1 cellular context compared by ENCODE assay signal in the genomic region with DNA sequence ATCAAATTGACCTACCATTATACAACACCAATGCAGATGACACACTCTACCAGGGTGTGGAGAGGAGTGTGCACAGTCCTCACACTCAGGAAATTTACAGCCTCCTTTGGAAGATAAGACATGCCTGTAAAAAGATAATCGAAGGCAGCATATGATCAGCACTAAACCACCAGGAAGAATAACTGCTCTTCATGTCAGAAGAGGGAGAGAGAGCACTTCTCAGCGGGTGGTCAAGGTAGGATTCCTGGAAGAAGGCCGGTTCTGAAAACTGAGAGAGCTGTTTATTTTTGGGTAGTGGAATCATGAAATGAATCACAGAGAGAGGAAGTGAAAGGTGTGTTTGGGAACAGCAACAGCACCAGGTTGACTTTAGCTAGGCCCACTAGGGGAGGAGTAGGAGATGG.
TF ChIP-seq lines count a peak whose summit lies in the region.

No MANE protein-coding gene starts in this region.

TF ChIP-seq in GM12878, 131 proteins besides CTCF, POLR2A, EP300 and RAD21 (continued from another document):
- TF ChIP-seq, protein P1, sequence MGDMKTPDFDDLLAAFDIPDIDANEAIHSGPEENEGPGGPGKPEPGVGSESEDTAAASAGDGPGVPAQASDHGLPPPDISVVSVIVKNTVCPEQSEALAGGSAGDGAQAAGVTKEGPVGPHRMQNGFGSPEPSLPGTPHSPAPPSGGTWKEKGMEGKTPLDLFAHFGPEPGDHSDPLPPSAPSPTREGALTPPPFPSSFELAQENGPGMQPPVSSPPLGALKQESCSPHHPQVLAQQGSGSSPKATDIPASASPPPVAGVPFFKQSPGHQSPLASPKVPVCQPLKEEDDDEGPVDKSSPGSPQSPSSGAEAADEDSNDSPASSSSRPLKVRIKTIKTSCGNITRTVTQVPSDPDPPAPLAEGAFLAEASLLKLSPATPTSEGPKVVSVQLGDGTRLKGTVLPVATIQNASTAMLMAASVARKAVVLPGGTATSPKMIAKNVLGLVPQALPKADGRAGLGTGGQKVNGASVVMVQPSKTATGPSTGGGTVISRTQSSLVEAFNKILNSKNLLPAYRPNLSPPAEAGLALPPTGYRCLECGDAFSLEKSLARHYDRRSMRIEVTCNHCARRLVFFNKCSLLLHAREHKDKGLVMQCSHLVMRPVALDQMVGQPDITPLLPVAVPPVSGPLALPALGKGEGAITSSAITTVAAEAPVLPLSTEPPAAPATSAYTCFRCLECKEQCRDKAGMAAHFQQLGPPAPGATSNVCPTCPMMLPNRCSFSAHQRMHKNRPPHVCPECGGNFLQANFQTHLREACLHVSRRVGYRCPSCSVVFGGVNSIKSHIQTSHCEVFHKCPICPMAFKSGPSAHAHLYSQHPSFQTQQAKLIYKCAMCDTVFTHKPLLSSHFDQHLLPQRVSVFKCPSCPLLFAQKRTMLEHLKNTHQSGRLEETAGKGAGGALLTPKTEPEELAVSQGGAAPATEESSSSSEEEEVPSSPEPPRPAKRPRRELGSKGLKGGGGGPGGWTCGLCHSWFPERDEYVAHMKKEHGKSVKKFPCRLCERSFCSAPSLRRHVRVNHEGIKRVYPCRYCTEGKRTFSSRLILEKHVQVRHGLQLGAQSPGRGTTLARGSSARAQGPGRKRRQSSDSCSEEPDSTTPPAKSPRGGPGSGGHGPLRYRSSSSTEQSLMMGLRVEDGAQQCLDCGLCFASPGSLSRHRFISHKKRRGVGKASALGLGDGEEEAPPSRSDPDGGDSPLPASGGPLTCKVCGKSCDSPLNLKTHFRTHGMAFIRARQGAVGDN (IDR thresholded peaks at IDR 0.05): peak; percentile 14; the same call in 1 of the 2 replicates
- TF ChIP-seq MEF2B (IDR thresholded peaks at IDR 0.05; ENCODE audit: partially characterized antibody, poor library complexity, severe bottlenecking) (peak; percentile 91), FOXK2 (IDR thresholded peaks at IDR 0.05) (0 out of 2 replicates have a peak, but pooled peaks have one; percentile 14), ZNF207 (IDR thresholded peaks at IDR 0.05; ENCODE audit: borderline replicate concordance) (no peak), GABPA (IDR thresholded peaks at IDR 0.05; ENCODE audit: low read depth) (peak; percentile 26; the same call in 1 of the 2 replicates), MAX (IDR thresholded peaks at IDR 0.05; ENCODE audit: low read depth, low read length) (no peak), CHD2 (IDR thresholded peaks at IDR 0.05; ENCODE audit: borderline replicate concordance, low read depth, low read length) (peak; percentile 62; the same call in 1 of the 2 replicates), BMI1 (IDR thresholded peaks at IDR 0.05; ENCODE audit: borderline replicate concordance) (peak; percentile 68), IKZF2 (IDR thresholded peaks at IDR 0.05) (peak; percentile 99), TBL1XR1 (IDR thresholded peaks at IDR 0.05; ENCODE audit: low read depth, low read length) (peak; percentile 74; the same call in 1 of the 2 replicates)
- TF ChIP-seq, protein P2, sequence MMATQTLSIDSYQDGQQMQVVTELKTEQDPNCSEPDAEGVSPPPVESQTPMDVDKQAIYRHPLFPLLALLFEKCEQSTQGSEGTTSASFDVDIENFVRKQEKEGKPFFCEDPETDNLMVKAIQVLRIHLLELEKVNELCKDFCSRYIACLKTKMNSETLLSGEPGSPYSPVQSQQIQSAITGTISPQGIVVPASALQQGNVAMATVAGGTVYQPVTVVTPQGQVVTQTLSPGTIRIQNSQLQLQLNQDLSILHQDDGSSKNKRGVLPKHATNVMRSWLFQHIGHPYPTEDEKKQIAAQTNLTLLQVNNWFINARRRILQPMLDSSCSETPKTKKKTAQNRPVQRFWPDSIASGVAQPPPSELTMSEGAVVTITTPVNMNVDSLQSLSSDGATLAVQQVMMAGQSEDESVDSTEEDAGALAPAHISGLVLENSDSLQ (IDR thresholded peaks at IDR 0.05): no peak
